ENCODE assay signal across 2 cellular contexts in the genomic region with DNA sequence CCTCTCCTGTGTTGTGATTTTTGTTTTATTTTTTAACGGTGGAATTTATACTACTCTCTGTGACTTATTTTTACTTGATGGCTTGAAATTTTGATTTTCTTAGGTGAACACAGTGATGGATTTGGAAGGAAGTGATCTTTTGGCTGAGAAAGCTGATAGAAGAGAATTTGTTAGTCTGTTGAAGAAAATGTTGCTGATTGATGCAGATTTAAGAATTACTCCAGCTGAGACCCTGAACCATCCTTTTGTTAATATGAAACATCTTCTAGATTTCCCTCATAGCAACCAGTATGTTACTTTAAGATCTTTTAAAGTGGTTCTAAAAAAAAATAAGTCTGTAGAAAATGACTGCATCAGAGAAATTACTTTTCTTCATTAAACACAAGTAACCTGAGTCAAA.
TF ChIP-seq lines count a peak whose summit lies in the region.

No MANE protein-coding gene starts in this region.

TF ChIP-seq in A549, 52 proteins besides CTCF, POLR2A, EP300 and RAD21:
- no peak for TF ChIP-seq RARB (CRISPR knock-in tag; IDR thresholded peaks at IDR 0.05)
- TF ChIP-seq MAFK (IDR thresholded peaks at IDR 0.05; ENCODE audit: partially characterized antibody), result peak; percentile 52
TF ChIP-seq in A549: peak in this region for 1.

TF ChIP-seq in K562, 482 proteins besides CTCF, POLR2A, EP300 and RAD21:
- peak; percentile 67 for TF ChIP-seq ZNF316 (IDR thresholded peaks at IDR 0.05)
- TF ChIP-seq C11orf30 (IDR thresholded peaks at IDR 0.05; ENCODE audit: low read depth), result 0 out of 2 replicates have a peak, but pooled peaks have one; percentile 27
- no peak for TF ChIP-seq TAF7 (tag; IDR thresholded peaks at IDR 0.05)
- no peak for TF ChIP-seq CREM (IDR thresholded peaks at IDR 0.05; ENCODE audit: low read depth)
- no peak for TF ChIP-seq ZNF668 (CRISPR knock-in tag; IDR thresholded peaks at IDR 0.05)
- no peak for TF ChIP-seq L3MBTL2 (IDR thresholded peaks at IDR 0.05)
